In genomic region chr9:1454211-1454979, GRCh38 we compare ENCODE assay signal across 29 cellular contexts.
DNase-seq lines count a peak whose midpoint lies in the region; ATAC-seq lines count a peak whose summit lies in the region.
"Had no signal": no experiment of that assay in that cellular context is flagged by ENCODE, and none has a peak within 500 bp of the region (broad histone marks: within the 10 kb centered on the region; RNA-seq: fewer than 3 reads in every experiment).

No MANE protein-coding gene starts in this region.

- ATAC-seq in aorta (ENCODE audit: low FRiP score) (no peak), HG03139 (IDR thresholded peaks at IDR 0.05; ENCODE audit: unreplicated experiment) (no peak)
- ATAC-seq: activated T-helper 17 cell treated with anti-CD3 and anti-CD28 coated beads, Interleukin-2, amount 50 U/mL, for 72 hours; effector memory CD8-positive, alpha-beta T cell; heart left ventricle; lower lobe of right lung; natural killer cell; Panc1; stimulated activated effector memory CD8-positive, alpha-beta T cell treated with anti-CD3 and anti-CD28 coated beads, Interleukin-12 subunit alpha, Interleukin-12 subunit beta, amount 100 ng/mL, for 72 hours had no signal

- WGBS in aorta, 2 donors: 17 to 25% methylated on average over 3 of the region's 3 CpGs

- H3K4me1 ChIP-seq in subcutaneous abdominal adipose tissue (ENCODE audit: control insufficient read depth in 5 of 5, insufficient read depth in 5 of 5, low read length in 5 of 5) (peaks cover 6 to 34% (median 12%) of the 10 kb centered on the region in 5 donors), aorta (ENCODE audit: control insufficient read depth in 1 of 2, insufficient read depth in 2 of 2, low read length in 2 of 2) (no peaks in the 10 kb centered on the region)
- H3K4me1 ChIP-seq in effector memory CD4-positive, alpha-beta T cell (ENCODE audit: control insufficient read depth, insufficient read depth, low read length, poor library complexity, severe bottlenecking): no peaks in the 10 kb centered on the region
- H3K4me1 ChIP-seq: breast epithelium, heart left ventricle, lower lobe of right lung had no signal

- peak; percentile 61 for DNase-seq in NCI-H2171 (lab: John Stamatoyannopoulos, UW)
- DNase-seq in islet precursor cell: no peak
- no peak for DNase-seq in effector memory CD4-positive, alpha-beta T cell
- DNase-seq in aorta: no peak
- DNase-seq: activated CD4-positive, alpha-beta T cell treated with anti-CD3 and anti-CD28 coated beads for 48 hours; activated naive CD4-positive, alpha-beta T cell treated with anti-CD3 and anti-CD28 coated beads, Interleukin-2, amount 10 ng/mL, durations not matched to agents 7 days and 5 days; amniotic stem cell; DND-41; effector memory CD8-positive, alpha-beta T cell; GF-D8; HCEC 1CT; heart left ventricle; IMR-90; kidney glomerular epithelial cell; lower lobe of right lung; MV-4-11; natural killer cell; NCI-H1436 treated with DMSO at 0.1 percent for 48 hours; NCI-H774; Right ventricle myocardium superior had no signal

- H3K9ac ChIP-seq in subcutaneous abdominal adipose tissue (ENCODE audit: low read length in 5 of 5): no peak overlapping the region

- H3K27me3 ChIP-seq in layer of hippocampus (ENCODE audit: control insufficient read depth, insufficient read depth, low read length): no peaks in the 10 kb centered on the region
- H3K27me3 ChIP-seq in subcutaneous abdominal adipose tissue (ENCODE audit: control insufficient read depth in 5 of 5, insufficient read depth in 4 of 5, low read length in 5 of 5): no peaks in the 10 kb centered on the region
- no peaks in the 10 kb centered on the region for H3K27me3 ChIP-seq in effector memory CD4-positive, alpha-beta T cell (replicated peaks; ENCODE audit: control insufficient read depth, insufficient read depth, low read length, poor library complexity, severe bottlenecking)
- H3K27me3 ChIP-seq in aorta (ENCODE audit: control insufficient read depth in 1 of 2, insufficient read depth in 2 of 2, low read length in 1 of 2): peaks cover 0 to 2% of the 10 kb centered on the region in 2 donors
- H3K27me3 ChIP-seq: breast epithelium, heart left ventricle had no signal

- H3K4me3 ChIP-seq in subcutaneous abdominal adipose tissue (ENCODE audit: low read depth in 1 of 5, low read length in 5 of 5) (no peak overlapping the region), aorta (ENCODE audit: low read length in 2 of 2) (no peak overlapping the region)
- no peak overlapping the region for H3K4me3 ChIP-seq in effector memory CD4-positive, alpha-beta T cell (ENCODE audit: insufficient read depth, low read depth, low read length, poor library complexity, severe bottlenecking)
- H3K4me3 ChIP-seq: breast epithelium, heart left ventricle, lower lobe of right lung, thoracic aorta had no signal

- H3K36me3 ChIP-seq in subcutaneous abdominal adipose tissue (ENCODE audit: control insufficient read depth in 5 of 5, insufficient read depth in 5 of 5, low read length in 5 of 5): peaks cover 0 to 6% (median 0%) of the 10 kb centered on the region in 5 donors
- H3K36me3 ChIP-seq in effector memory CD4-positive, alpha-beta T cell (ENCODE audit: control insufficient read depth, insufficient read depth, low read length): no peaks in the 10 kb centered on the region
- H3K36me3 ChIP-seq in aorta (ENCODE audit: control insufficient read depth in 1 of 2, insufficient read depth in 2 of 2, low read length in 1 of 2): no peaks in the 10 kb centered on the region
- H3K36me3 ChIP-seq: breast epithelium, heart left ventricle, lower lobe of right lung, thoracic aorta had no signal

- intact Hi-C loops in aorta (cut with DNase I): no loop called here

- H3K27ac ChIP-seq in angular gyrus (ENCODE audit: low read depth, low read length) (peak overlapping the region; percentile 85), layer of hippocampus (ENCODE audit: low read depth, low read length) (peak overlapping the region; percentile 80), subcutaneous abdominal adipose tissue (ENCODE audit: low read depth, low read length) (peak overlapping the region; percentile 51), aorta (ENCODE audit: low read depth in 1 of 2, low read length in 2 of 2) (no peak overlapping the region)
- no peak overlapping the region for H3K27ac ChIP-seq in effector memory CD4-positive, alpha-beta T cell (ENCODE audit: insufficient read depth, low read length, poor library complexity, severe bottlenecking)
- H3K27ac ChIP-seq: breast epithelium, heart left ventricle, lower lobe of right lung, thoracic aorta had no signal

- no peaks in the 10 kb centered on the region for H3K9me3 ChIP-seq in subcutaneous abdominal adipose tissue (ENCODE audit: control insufficient read depth in 5 of 5, low read length in 5 of 5)
- H3K9me3 ChIP-seq in effector memory CD4-positive, alpha-beta T cell (ENCODE audit: control insufficient read depth, low read length): no peaks in the 10 kb centered on the region
- H3K9me3 ChIP-seq in aorta (ENCODE audit: control insufficient read depth, low read length): peaks cover 1% of the 10 kb centered on the region
- H3K9me3 ChIP-seq: breast epithelium, heart left ventricle, lower lobe of right lung, thoracic aorta had no signal

Comparison
In these comparisons a context has a peak if more than half of its experiments do, and no peak if none do; other contexts are left out.
1. H3K27ac ChIP-seq: peak in angular gyrus (single experiment), layer of hippocampus (single experiment) and subcutaneous abdominal adipose tissue (single experiment); none in effector memory CD4-positive, alpha-beta T cell (single experiment) and aorta (0 of 2).